Comparison of ENCODE assay signal across 14 cellular contexts in the genomic region with DNA sequence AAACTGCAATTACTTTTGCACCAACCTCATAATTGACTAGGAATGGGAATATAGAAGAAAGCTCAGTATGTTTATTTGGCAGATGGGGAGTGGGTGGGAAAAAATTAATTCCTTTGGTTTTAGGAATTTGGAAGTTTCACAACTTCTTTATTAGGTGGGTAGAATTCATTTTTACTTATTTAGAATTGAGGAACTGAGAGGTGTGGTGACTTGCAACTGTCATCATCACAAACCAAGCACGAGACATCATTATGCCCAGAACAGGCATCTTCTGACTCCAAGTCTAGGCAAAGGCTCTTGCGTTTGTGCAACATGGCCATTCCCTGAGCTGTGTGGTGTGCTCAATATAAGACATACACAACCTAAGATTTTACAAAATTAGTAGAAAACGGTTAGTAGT.
DNase-seq lines count a peak whose midpoint lies in the region; ATAC-seq and TF ChIP-seq lines count a peak whose summit lies in the region.
"Had no signal": no experiment of that assay in that cellular context is flagged by ENCODE, and none has a peak within 500 bp of the region (broad histone marks: within the 10 kb centered on the region; RNA-seq: fewer than 3 reads in every experiment).

No MANE protein-coding gene starts in this region.

- no peak for DNase-seq in activated T-cell treated with anti-CD3 and anti-CD28 coated beads, Interleukin-2, amount 50 U/mL, for 72 hours
- DNase-seq in HFFc6 (no peak), mesenteric fat pad (ENCODE audit: low spot score) (no peak)
- DNase-seq: activated CD4-positive, alpha-beta T cell treated with anti-CD3 and anti-CD28 coated beads, Interleukin-2, amount 50 U/mL, for 1 hour; adrenal gland; NCI-H1105; SHP77 treated with DMSO at 0.1 percent for 48 hours; T-helper 9 cell had no signal

- H3K4me3 Mint-ChIP-seq in activated T-cell treated with anti-CD3 and anti-CD28 coated beads, Interleukin-2, amount 50 U/mL, for 72 hours: no peak overlapping the region
- H3K4me3 Mint-ChIP-seq in HFFc6: no peak overlapping the region
- H3K4me3 Mint-ChIP-seq: activated T-helper 1 cell treated with anti-CD3 and anti-CD28 coated beads, Interleukin-12 subunit alpha, Interleukin-12 subunit beta, Interleukin-2, Interleukin-4 antibody, amounts not matched to agents 30 ng/mL and 10 ng/mL and 1 ng/mL, durations not matched to agents 14 hours and 24 hours and 36 hours had no signal

- no peak for TF ChIP-seq CTCF in HFFc6 (IDR thresholded peaks at IDR 0.05)

- H3K27me3 Mint-ChIP-seq in activated T-cell treated with anti-CD3 and anti-CD28 coated beads, Interleukin-2, amount 50 U/mL, for 72 hours (ENCODE audit: low read depth): no peaks in the 10 kb centered on the region
- H3K27me3 Mint-ChIP-seq in HFFc6 (ENCODE audit: insufficient read depth): no peaks in the 10 kb centered on the region

- peak; percentile 97 for ATAC-seq in GM18502 (IDR thresholded peaks at IDR 0.05; ENCODE audit: poor library complexity, unreplicated experiment)
- peak; percentile 87 for ATAC-seq in GM19463 (IDR thresholded peaks at IDR 0.05; ENCODE audit: unreplicated experiment)
- ATAC-seq in HG02885 (IDR thresholded peaks at IDR 0.05; ENCODE audit: poor library complexity, unreplicated experiment): peak; percentile 97
- ATAC-seq in HG03469 (IDR thresholded peaks at IDR 0.05; ENCODE audit: unreplicated experiment): peak; percentile 91
- no peak for ATAC-seq in activated T-cell treated with anti-CD3 and anti-CD28 coated beads, Interleukin-2, amount 50 U/mL, for 72 hours (replicated peaks in 1 of 2)
- ATAC-seq in GM18520 (IDR thresholded peaks at IDR 0.05; ENCODE audit: unreplicated experiment): no peak

- H3K27ac Mint-ChIP-seq in activated T-cell treated with anti-CD3 and anti-CD28 coated beads, Interleukin-2, amount 50 U/mL, for 72 hours: no peak overlapping the region
- H3K27ac Mint-ChIP-seq in HFFc6: no peak overlapping the region
- H3K27ac Mint-ChIP-seq: activated T-helper 1 cell treated with anti-CD3 and anti-CD28 coated beads, Interleukin-12 subunit alpha, Interleukin-12 subunit beta, Interleukin-2, Interleukin-4 antibody, amounts not matched to agents 30 ng/mL and 10 ng/mL and 1 ng/mL, durations not matched to agents 14 hours and 24 hours and 36 hours had no signal

- H3K36me3 Mint-ChIP-seq in activated T-cell treated with anti-CD3 and anti-CD28 coated beads, Interleukin-2, amount 50 U/mL, for 72 hours (ENCODE audit: insufficient read depth in 2 of 2): peaks cover 0 to 3% of the 10 kb centered on the region in 2 donors
- peaks cover 7% of the 10 kb centered on the region; the same call in 1 of the 2 replicates for H3K36me3 Mint-ChIP-seq in HFFc6 (ENCODE audit: low read depth)

- no peaks in the 10 kb centered on the region for H3K4me1 Mint-ChIP-seq in activated T-cell treated with anti-CD3 and anti-CD28 coated beads, Interleukin-2, amount 50 U/mL, for 72 hours (ENCODE audit: low read depth)
- H3K4me1 Mint-ChIP-seq in HFFc6 (ENCODE audit: low read depth): peaks cover 30% of the 10 kb centered on the region

- H3K9me3 Mint-ChIP-seq in activated T-cell treated with anti-CD3 and anti-CD28 coated beads, Interleukin-2, amount 50 U/mL, for 72 hours: peaks cover 2 to 8% of the 10 kb centered on the region in 2 donors
- H3K9me3 Mint-ChIP-seq in HFFc6: no peaks in the 10 kb centered on the region
- H3K9me3 Mint-ChIP-seq: activated T-helper 1 cell treated with anti-CD3 and anti-CD28 coated beads, Interleukin-12 subunit alpha, Interleukin-12 subunit beta, Interleukin-2, Interleukin-4 antibody, amounts not matched to agents 30 ng/mL and 10 ng/mL and 1 ng/mL, durations not matched to agents 14 hours and 24 hours and 36 hours had no signal

Comparison
In these comparisons a context has a peak if more than half of its experiments do, and no peak if none do; other contexts are left out.
1. ATAC-seq: peak in GM18502 (single experiment), GM19463 (single experiment), HG02885 (single experiment) and HG03469 (single experiment); none in activated T-cell treated with anti-CD3 and anti-CD28 coated beads, Interleukin-2, amount 50 U/mL, for 72 hours (0 of 2) and GM18520 (single experiment).